In the genomic region with DNA sequence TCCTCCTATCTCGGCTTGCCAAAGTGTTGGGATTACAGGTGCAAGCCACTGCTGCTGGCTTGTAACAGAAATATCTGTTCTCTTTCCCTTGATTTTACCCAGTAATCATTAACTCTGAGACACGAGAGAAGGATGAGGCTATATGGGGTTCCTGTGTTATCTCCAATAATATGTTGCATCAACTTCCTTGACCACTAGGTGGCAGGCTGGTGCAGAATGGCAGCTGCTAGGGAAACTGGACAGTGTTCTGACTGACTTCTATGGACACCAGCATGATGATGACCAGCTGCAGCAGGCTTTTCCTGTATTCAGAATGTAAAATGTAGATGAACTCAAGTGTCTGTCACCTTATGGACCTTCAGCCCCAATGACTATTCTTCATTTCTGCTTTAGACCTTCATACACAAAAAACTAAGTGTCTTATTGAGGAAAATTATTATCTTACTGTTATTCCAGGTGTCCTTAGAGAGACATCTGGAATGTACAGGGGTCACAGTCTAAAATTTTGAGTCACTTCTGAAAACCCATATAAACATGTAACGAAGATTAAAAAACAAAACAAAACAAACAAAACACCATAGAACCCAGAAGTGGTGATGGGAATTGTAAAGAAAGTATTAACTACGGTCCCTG, we compare ENCODE assay signal across 8 cellular contexts. TPM values are rescaled to one million over a fixed set of nuclear protein-coding genes. Genes with fewer than 3 reads are reported as not detected.
DNase-seq lines count a peak whose midpoint lies in the region; ATAC-seq and TF ChIP-seq lines count a peak whose summit lies in the region.

No MANE protein-coding gene starts in this region.

- intact Hi-C loops in Panc1 (cut with micrococcal nuclease; ENCODE audit: unreplicated experiment), result loop anchor here (1.0 to 10.0 kb wide), 2 partner anchors 58 to 1539 kb away; no protein-coding TSS in a partner anchor

- CTCF ChIA-PET in Panc1 (lab: Charles Lee), result interaction anchor here (0.6 to 1.1 kb wide), 5 partner anchors 38 to 132 kb away, joined by 4 to 10 read pairs (median 5); no protein-coding TSS in a partner anchor

- H3K27me3 Mint-ChIP-seq in activated T-cell treated with anti-CD3 and anti-CD28 coated beads, Interleukin-2, amount 50 U/mL, for 4 hours (ENCODE audit: low read depth), result peaks cover 22% of the 10 kb centered on the region

- in situ Hi-C loops in Panc1 (cut with HindIII; ENCODE audit: low pct_unique_long_range_greater_than_20kb, low sequenced_read_pairs), result no loop called here

- peak; percentile 95 for DNase-seq in DMS53 (lab: John Stamatoyannopoulos, UW)
- DNase-seq in Panc1 (ENCODE audit: low read depth, low spot score), result no peak
- peak; percentile 65 for DNase-seq in activated T-cell treated with anti-CD3 and anti-CD28 coated beads, Interleukin-2, amount 50 U/mL, for 4 hours
- peak; percentile 87 for DNase-seq in fibroblast of peridontal ligament (ENCODE audit: extremely low read depth)
- peak; percentile 70 to 99 for DNase-seq in tibial nerve (ENCODE audit: low spot score in 2 of 2)

- POLR2A ChIA-PET in Panc1 (lab: Charles Lee), result no interaction called here

- H3K4me3 Mint-ChIP-seq in activated T-cell treated with anti-CD3 and anti-CD28 coated beads, Interleukin-2, amount 50 U/mL, for 4 hours, result no peak overlapping the region

- no peaks in the 10 kb centered on the region for H3K27me3 ChIP-seq in Panc1 (ENCODE audit: control insufficient read depth, insufficient read depth, low read length)
- no peaks in the 10 kb centered on the region for H3K27me3 ChIP-seq in neutrophil
- H3K27me3 ChIP-seq in tibial nerve, result no peaks in the 10 kb centered on the region

- H3K4me1 Mint-ChIP-seq in activated T-cell treated with anti-CD3 and anti-CD28 coated beads, Interleukin-2, amount 50 U/mL, for 4 hours (ENCODE audit: low read depth), result no peaks in the 10 kb centered on the region

- BruUV-seq in Panc1 (replicated peaks; lab: Mats Ljungman, UMichigan), result no TSS peak

- WGBS in tibial nerve, 2 donors, result 36 to 42% methylated on average over 4 of the region's 4 CpGs

- H3K9me3 ChIP-seq in Panc1 (ENCODE audit: control insufficient read depth, insufficient read depth, low read depth, low read length) (no peaks in the 10 kb centered on the region), neutrophil (no peaks in the 10 kb centered on the region), tibial nerve (no peaks in the 10 kb centered on the region)

- TF ChIP-seq CTCF in Panc1 (IDR thresholded peaks at IDR 0.05) (peak; percentile 98), neutrophil (IDR thresholded peaks at IDR 0.05) (peak; percentile 85), tibial nerve (IDR thresholded peaks at IDR 0.05) (peak; percentile 72 to 92 (median 79))

- no peaks in the 10 kb centered on the region for H3K36me3 Mint-ChIP-seq in activated T-cell treated with anti-CD3 and anti-CD28 coated beads, Interleukin-2, amount 50 U/mL, for 4 hours (ENCODE audit: insufficient read depth)

- H3K36me3 ChIP-seq in Panc1 (ENCODE audit: control insufficient read depth, insufficient read depth, low read length) (no peaks in the 10 kb centered on the region), neutrophil (no peaks in the 10 kb centered on the region), tibial nerve (no peaks in the 10 kb centered on the region)

- H3K4me1 ChIP-seq in Panc1 (ENCODE audit: control insufficient read depth, insufficient read depth, low read length) (no peaks in the 10 kb centered on the region), neutrophil (ENCODE audit: control insufficient read depth in 1 of 2, insufficient read depth in 1 of 2, low read depth in 1 of 2, low read length in 1 of 2) (peaks cover 12 to 14% of the 10 kb centered on the region in 2 experiments), tibial nerve (peaks cover 0 to 5% (median 0%) of the 10 kb centered on the region in 4 donors)

- TF ChIP-seq POLR2A in tibial nerve (IDR thresholded peaks at IDR 0.05), result no peak

- H3K4me3 ChIP-seq in Panc1 (ENCODE audit: low read depth in 2 of 2, low read length in 2 of 2) (no peak overlapping the region), neutrophil (ENCODE audit: low read depth in 1 of 2, low read length in 1 of 2) (no peak overlapping the region), tibial nerve (no peak overlapping the region)

- H3K9me3 Mint-ChIP-seq in activated T-cell treated with anti-CD3 and anti-CD28 coated beads, Interleukin-2, amount 50 U/mL, for 4 hours, result no peaks in the 10 kb centered on the region

- no peak for TF ChIP-seq EP300 in tibial nerve (IDR thresholded peaks at IDR 0.05)

- ATAC-seq in GM19467 (IDR thresholded peaks at IDR 0.05; ENCODE audit: unreplicated experiment), result peak; percentile 97
- ATAC-seq in HG03558 (IDR thresholded peaks at IDR 0.05; ENCODE audit: extremely low read depth, unreplicated experiment), result peak; percentile 92
- peak; percentile 96 for ATAC-seq in Panc1
- ATAC-seq in activated T-cell treated with anti-CD3 and anti-CD28 coated beads, Interleukin-2, amount 50 U/mL, for 4 hours, result peak; percentile 82 to 85

- H3K27ac ChIP-seq in Panc1 (ENCODE audit: low read length) (no peak overlapping the region), neutrophil (no peak overlapping the region), tibial nerve (no peak overlapping the region)

RNA-seq across cellular contexts. Expression of a gene that starts 20.4 kb away (rescaled TPM):
- total RNA-seq in Panc1 (2021; ENCODE audit: unreplicated experiment) (46.1 TPM), tibial nerve (10 to 100 TPM in 3 of 4 donors, 1 to 10 TPM in 1; 7.8 to 19.0 (median 12.7) TPM)
- 14.5 TPM for polyA plus RNA-seq in Panc1 (2012; ENCODE audit: insufficient read length)
- total RNA-seq in activated T-cell treated with anti-CD3 and anti-CD28 coated beads, Interleukin-2, amount 50 U/mL, for 4 hours, result 10 to 100 TPM; 10.1 to 20.7 (median 11.2) TPM

RNA-seq across cellular contexts. Expression of a gene that starts 21.8 kb away (rescaled TPM):
- total RNA-seq in Panc1 (2021; ENCODE audit: unreplicated experiment), result 20.6 TPM
- polyA plus RNA-seq in Panc1 (2012; ENCODE audit: insufficient read length), result 11.1 TPM
- 1 to 10 TPM; 2.8 to 3.5 (median 3.1) TPM for total RNA-seq in activated T-cell treated with anti-CD3 and anti-CD28 coated beads, Interleukin-2, amount 50 U/mL, for 4 hours
- 10 to 100 TPM; 11.9 to 21.9 (median 16.8) TPM for total RNA-seq in tibial nerve
